In genomic region chr22:48734359-48734758, GRCh38 we compare ENCODE assay signal across 32 cellular contexts.
"Had no signal": no experiment of that assay in that cellular context is flagged by ENCODE, and none has a peak within 500 bp of the region (broad histone marks: within the 10 kb centered on the region; RNA-seq: fewer than 3 reads in every experiment).

No MANE protein-coding gene starts in this region.

- H3K27ac ChIP-seq: ascending aorta, cardiac muscle cell, Peyer's patch, WERI-Rb-1 had no signal

- H3K4me1 Mint-ChIP-seq: activated naive CD8-positive, alpha-beta T cell treated with anti-CD3 and anti-CD28 coated beads for 36 hours; activated T-helper 17 cell treated with anti-CD3 and anti-CD28 coated beads, Interleukin-2, amount 50 U/mL, for 72 hours had no signal

- H3K4me1 ChIP-seq: ascending aorta, Peyer's patch had no signal

- H3K27ac Mint-ChIP-seq: activated CD8-positive, alpha-beta T cell treated with anti-CD3 and anti-CD28 coated beads for 36 hours; activated naive CD8-positive, alpha-beta T cell treated with anti-CD3 and anti-CD28 coated beads for 36 hours; activated T-cell treated with anti-CD3 and anti-CD28 coated beads, Interleukin-2, amount 50 U/mL, for 72 hours; activated T-helper 17 cell treated with anti-CD3 and anti-CD28 coated beads, Interleukin-2, amount 50 U/mL, for 72 hours had no signal

- H3K36me3 ChIP-seq: ascending aorta, cardiac muscle cell, MG63, Peyer's patch had no signal

- H3K9me3 Mint-ChIP-seq: activated CD8-positive, alpha-beta T cell treated with anti-CD3 and anti-CD28 coated beads for 36 hours; activated naive CD8-positive, alpha-beta T cell treated with anti-CD3 and anti-CD28 coated beads for 36 hours; activated T-cell treated with anti-CD3 and anti-CD28 coated beads, Interleukin-2, amount 50 U/mL, for 72 hours; activated T-helper 17 cell treated with anti-CD3 and anti-CD28 coated beads, Interleukin-2, amount 50 U/mL, for 72 hours had no signal

- H3K36me3 Mint-ChIP-seq: activated naive CD8-positive, alpha-beta T cell treated with anti-CD3 and anti-CD28 coated beads for 36 hours had no signal

- DNase-seq: activated CD4-positive, alpha-beta T cell treated with anti-CD3 and anti-CD28 coated beads for 1 hour; activated CD4-positive, alpha-beta T cell treated with anti-CD3 and anti-CD28 coated beads for 48 hours; activated CD4-positive, alpha-beta T cell treated with anti-CD3 and anti-CD28 coated beads, Interleukin-2, amount 50 U/mL, for 4 hours; activated CD4-positive, CD25-positive, alpha-beta regulatory T cell; activated CD8-positive, alpha-beta T cell treated with anti-CD3 and anti-CD28 coated beads for 36 hours; activated effector memory CD4-positive, alpha-beta T cell treated with anti-CD3 and anti-CD28 coated beads, Interleukin-2, amount 50 U/mL, for 16 hours; activated naive CD4-positive, alpha-beta T cell; activated naive CD8-positive, alpha-beta T cell treated with anti-CD3 and anti-CD28 coated beads for 36 hours; activated T-cell treated with anti-CD3 and anti-CD28 coated beads, Interleukin-2, amount 50 U/mL, for 1 hour; activated T-cell treated with anti-CD3 and anti-CD28 coated beads, Interleukin-2, amount 50 U/mL, for 72 hours; amniotic stem cell; Kasumi-1; KBM-7; MG63; NCI-H1048; NCI-H1105 treated with DMSO at 0.1 percent for 48 hours; NCI-H1436; NCI-H1694; NCI-H1930; NCI-H2081 treated with DMSO at 0.1 percent for 48 hours; NCI-H226; NCI-H446 treated with DMSO at 0.1 percent for 48 hours; NCI-H524; NCI-H69; PC-3; Peyer's patch; RPMI8226; T1000; WERI-Rb-1 had no signal

- H3K27me3 Mint-ChIP-seq: activated CD8-positive, alpha-beta T cell treated with anti-CD3 and anti-CD28 coated beads for 36 hours; activated naive CD8-positive, alpha-beta T cell treated with anti-CD3 and anti-CD28 coated beads for 36 hours had no signal

- H3K4me3 Mint-ChIP-seq: activated CD8-positive, alpha-beta T cell treated with anti-CD3 and anti-CD28 coated beads for 36 hours; activated naive CD8-positive, alpha-beta T cell treated with anti-CD3 and anti-CD28 coated beads for 36 hours; activated T-cell treated with anti-CD3 and anti-CD28 coated beads, Interleukin-2, amount 50 U/mL, for 72 hours; activated T-helper 17 cell treated with anti-CD3 and anti-CD28 coated beads, Interleukin-2, amount 50 U/mL, for 72 hours had no signal

- H3K4me3 ChIP-seq: ascending aorta, cardiac muscle cell, MG63, Peyer's patch had no signal

- H3K9me3 ChIP-seq: MG63, Peyer's patch had no signal

- H3K27me3 ChIP-seq: ascending aorta, cardiac muscle cell, MG63, Peyer's patch had no signal
